Comparison of ENCODE assay signal across 1 cellular context in genomic region chr5:26569241-26569928, GRCh38.
TF ChIP-seq lines count a peak whose summit lies in the region.

No MANE protein-coding gene starts in this region.

TF ChIP-seq in HepG2, 621 proteins besides CTCF, POLR2A, EP300 and RAD21 (continued from another document):
- TF ChIP-seq AKNA (CRISPR knock-in tag; IDR thresholded peaks at IDR 0.05; ENCODE audit: borderline replicate concordance), result no peak
- TF ChIP-seq E2F2 (CRISPR knock-in tag; IDR thresholded peaks at IDR 0.05; ENCODE audit: borderline replicate concordance), result no peak
- no peak for TF ChIP-seq SMARCC2 (IDR thresholded peaks at IDR 0.05)
- TF ChIP-seq HCFC1 (IDR thresholded peaks at IDR 0.05; ENCODE audit: low read depth, low read length), result no peak
- TF ChIP-seq ZBTB2 (CRISPR knock-in tag; IDR thresholded peaks at IDR 0.05; ENCODE audit: low read depth), result no peak
- TF ChIP-seq SOX13 (IDR thresholded peaks at IDR 0.05), result no peak
- TF ChIP-seq SOX13 (CRISPR knock-in tag; conservative IDR thresholded peaks at IDR 0.05 in 1 of 2, IDR thresholded peaks at IDR 0.05 in 1 of 2), result no peak
- TF ChIP-seq ZNF598 (CRISPR knock-in tag; IDR thresholded peaks at IDR 0.05; ENCODE audit: borderline replicate concordance), result no peak
- TF ChIP-seq SMC3 (IDR thresholded peaks at IDR 0.05; ENCODE audit: low read length), result no peak
- no peak for TF ChIP-seq FLYWCH1 (CRISPR knock-in tag; IDR thresholded peaks at IDR 0.05)
